ENCODE assay signal across 1 cellular context in genomic region chr1:201941420-201942128, GRCh38.
TF ChIP-seq lines count a peak whose summit lies in the region.

No MANE protein-coding gene starts in this region.

TF ChIP-seq in K562, 482 proteins besides CTCF, POLR2A, EP300 and RAD21 (continued from another document):
- TF ChIP-seq GMEB1 (CRISPR knock-in tag; IDR thresholded peaks at IDR 0.05) (no peak), SRF (CRISPR knock-in tag; IDR thresholded peaks at IDR 0.05) (no peak), CREB1 (IDR thresholded peaks at IDR 0.05) (peak; percentile 48; the same call in 1 of the 2 replicates), CREB1 (CRISPR knock-in tag; IDR thresholded peaks at IDR 0.05) (no peak), TAF7 (tag; IDR thresholded peaks at IDR 0.05) (no peak), ZNF274 (IDR thresholded peaks at IDR 0.05; ENCODE audit: borderline replicate concordance, low read depth, low read length) (no peak), CBFB (CRISPR knock-in tag; IDR thresholded peaks at IDR 0.05) (no peak), EZH2 (IDR thresholded peaks at IDR 0.05; ENCODE audit: borderline replicate concordance, low read depth, low read length) (no peak), RFX7 (CRISPR knock-in tag; IDR thresholded peaks at IDR 0.05) (no peak), POLR2AphosphoS2 (IDR thresholded peaks at IDR 0.05; ENCODE audit: low read length) (no peak), GABPA (tag; conservative IDR thresholded peaks at IDR 0.05; ENCODE audit: low read depth) (no peak), ZNF384 (IDR thresholded peaks at IDR 0.05; ENCODE audit: low read depth, low read length) (no peak), SIRT6 (IDR thresholded peaks at IDR 0.05; ENCODE audit: low read depth, low read length) (no peak), ZBED1 (IDR thresholded peaks at IDR 0.05) (no peak), GABPB1 (CRISPR knock-in tag; IDR thresholded peaks at IDR 0.05) (0 out of 2 replicates have a peak, but pooled peaks have one; percentile 46), SP1 (CRISPR knock-in tag; IDR thresholded peaks at IDR 0.05) (no peak), ZNF445 (CRISPR knock-in tag; IDR thresholded peaks at IDR 0.05; ENCODE audit: low read depth) (no peak), DACH1 (IDR thresholded peaks at IDR 0.05; ENCODE audit: partially characterized antibody) (peak; percentile 70), BRF2 (IDR thresholded peaks at IDR 0.05; ENCODE audit: borderline replicate concordance, insufficient read depth, insufficient read length) (no peak), NRF1 (conservative IDR thresholded peaks at IDR 0.05 in 1 of 2, IDR thresholded peaks at IDR 0.05 in 1 of 2) (peak; percentile 60 to 68), SMC3 (conservative IDR thresholded peaks at IDR 0.05; ENCODE audit: insufficient read depth, low read depth, low read length) (peak; percentile 10; the same call in 1 of the 2 replicates), ATF6 (CRISPR knock-in tag; IDR thresholded peaks at IDR 0.05) (0 out of 2 replicates have a peak, but pooled peaks have one; percentile 22), SNIP1 (IDR thresholded peaks at IDR 0.05; ENCODE audit: low read depth) (no peak), ID3 (CRISPR knock-in tag; IDR thresholded peaks at IDR 0.05) (no peak), ID3 (tag; IDR thresholded peaks at IDR 0.05) (peak; percentile 89), ZC3H8 (IDR thresholded peaks at IDR 0.05) (no peak), XRCC5 (IDR thresholded peaks at IDR 0.05; ENCODE audit: low read depth, low read length) (peak; percentile 82)
TF ChIP-seq in K562: peak in this region for 122.
